16 cellular contexts compared by ENCODE assay signal in genomic region chr1:174786760-174787159, GRCh38.
DNase-seq lines count a peak whose midpoint lies in the region; ATAC-seq, FAIRE-seq and TF ChIP-seq lines count a peak whose summit lies in the region.
"Had no signal": no experiment of that assay in that cellular context is flagged by ENCODE, and none has a peak within 500 bp of the region (broad histone marks: within the 10 kb centered on the region; RNA-seq: fewer than 3 reads in every experiment).

No MANE protein-coding gene starts in this region.

- H3K4me1 Mint-ChIP-seq in activated CD8-positive, alpha-beta T cell treated with anti-CD3 and anti-CD28 coated beads for 36 hours (ENCODE audit: low read depth) = peaks cover 11% of the 10 kb centered on the region
- H3K4me1 Mint-ChIP-seq in activated CD8-positive, alpha-beta T cell treated with anti-CD3 and anti-CD28 coated beads, Interleukin-2, amount 10 ng/mL, durations not matched to agents 7 days and 5 days (ENCODE audit: low read depth) = peaks cover 12% of the 10 kb centered on the region
- peaks cover 21 to 39% of the 10 kb centered on the region in 2 donors for H3K4me1 Mint-ChIP-seq in natural killer cell treated with Interleukin-12 subunit alpha and Interleukin-12 subunit beta and Interleukin-15 and Interleukin-18, amount 100 ng/mL, for 72 hours (ENCODE audit: low read depth in 2 of 2)

- H3K36me3 ChIP-seq in tibial nerve (no peaks in the 10 kb centered on the region), small intestine (ENCODE audit: control insufficient read depth in 2 of 2, insufficient read depth in 2 of 2, low read length in 2 of 2) (no peaks in the 10 kb centered on the region), A673 (ENCODE audit: insufficient read depth, low read length, poor library complexity, severe bottlenecking) (no peaks in the 10 kb centered on the region)
- H3K36me3 ChIP-seq: heart left ventricle, thyroid gland had no signal

- 82 to 85% methylated on average over 4 of the region's 4 CpGs for WGBS in tibial nerve, 2 donors
- 72 to 93% (median 73%) methylated on average over 4 of the region's 4 CpGs for WGBS in small intestine, 3 donors

- no peak for TF ChIP-seq EP300 in tibial nerve (IDR thresholded peaks at IDR 0.05)

- BruUV-seq in A673 (replicated peaks; lab: Mats Ljungman, UMichigan) = no TSS peak

- no peaks in the 10 kb centered on the region for H3K27me3 Mint-ChIP-seq in activated CD8-positive, alpha-beta T cell treated with anti-CD3 and anti-CD28 coated beads for 36 hours
- H3K27me3 Mint-ChIP-seq in activated CD8-positive, alpha-beta T cell treated with anti-CD3 and anti-CD28 coated beads, Interleukin-2, amount 10 ng/mL, durations not matched to agents 7 days and 5 days (ENCODE audit: low read depth) = no peaks in the 10 kb centered on the region
- H3K27me3 Mint-ChIP-seq in natural killer cell treated with Interleukin-12 subunit alpha and Interleukin-12 subunit beta and Interleukin-15 and Interleukin-18, amount 100 ng/mL, for 72 hours = peaks cover 0 to 2% of the 10 kb centered on the region in 2 donors

- no peak for DNase-seq in activated CD8-positive, alpha-beta T cell treated with anti-CD3 and anti-CD28 coated beads for 36 hours
- DNase-seq in activated CD8-positive, alpha-beta T cell treated with anti-CD3 and anti-CD28 coated beads, Interleukin-2, amount 10 ng/mL, durations not matched to agents 7 days and 5 days = no peak
- no peak for DNase-seq in natural killer cell treated with Interleukin-12 subunit alpha and Interleukin-12 subunit beta and Interleukin-15 and Interleukin-18, amount 100 ng/mL, for 72 hours (ENCODE audit: low spot score)
- DNase-seq in tibial nerve (ENCODE audit: low spot score in 2 of 2) = no peak
- no peak for DNase-seq in small intestine
- no peak for DNase-seq in A673 (ENCODE audit: low spot score)
- DNase-seq: aorta, DMS 273 treated with DMSO at 0.1 percent for 48 hours, heart left ventricle, mammary epithelial cell, NCI-H1436 treated with DMSO at 0.1 percent for 48 hours, thyroid gland had no signal

- POLR2A ChIA-PET in activated CD8-positive, alpha-beta T cell treated with anti-CD3 and anti-CD28 coated beads for 36 hours (lab: Charles Lee) = no interaction called here
- POLR2A ChIA-PET in activated CD8-positive, alpha-beta T cell treated with anti-CD3 and anti-CD28 coated beads, Interleukin-2, amount 10 ng/mL, durations not matched to agents 7 days and 5 days (lab: Charles Lee) = no interaction called here
- POLR2A ChIA-PET in A673 (lab: Charles Lee; ENCODE audit: low non-redundant PET) = no interaction called here

- ATAC-seq in activated CD8-positive, alpha-beta T cell treated with anti-CD3 and anti-CD28 coated beads for 36 hours = peak; percentile 60
- no peak for ATAC-seq in activated CD8-positive, alpha-beta T cell treated with anti-CD3 and anti-CD28 coated beads, Interleukin-2, amount 10 ng/mL, durations not matched to agents 7 days and 5 days
- ATAC-seq in GM21528 (IDR thresholded peaks at IDR 0.05; ENCODE audit: low FRiP score, unreplicated experiment) (peak; percentile 67), HG03108 (IDR thresholded peaks at IDR 0.05; ENCODE audit: unreplicated experiment) (peak; percentile 74)
- ATAC-seq in natural killer cell treated with Interleukin-12 subunit alpha and Interleukin-12 subunit beta and Interleukin-15 and Interleukin-18, amount 100 ng/mL, for 72 hours = peak; percentile 73 to 83
- ATAC-seq: heart left ventricle had no signal

- H3K9me3 ChIP-seq in tibial nerve (peaks cover 0 to under 1% (median 0%) of the 10 kb centered on the region in 4 donors), small intestine (ENCODE audit: control insufficient read depth, low read depth) (no peaks in the 10 kb centered on the region), A673 (ENCODE audit: low read depth, low read length, poor library complexity, severe bottlenecking) (no peaks in the 10 kb centered on the region)
- H3K9me3 ChIP-seq: thyroid gland had no signal

- H3K9me3 Mint-ChIP-seq in activated CD8-positive, alpha-beta T cell treated with anti-CD3 and anti-CD28 coated beads for 36 hours = no peaks in the 10 kb centered on the region
- peaks cover 2% of the 10 kb centered on the region for H3K9me3 Mint-ChIP-seq in activated CD8-positive, alpha-beta T cell treated with anti-CD3 and anti-CD28 coated beads, Interleukin-2, amount 10 ng/mL, durations not matched to agents 7 days and 5 days (ENCODE audit: insufficient read depth)
- no peaks in the 10 kb centered on the region for H3K9me3 Mint-ChIP-seq in natural killer cell treated with Interleukin-12 subunit alpha and Interleukin-12 subunit beta and Interleukin-15 and Interleukin-18, amount 100 ng/mL, for 72 hours

- TF ChIP-seq CTCF in activated CD8-positive, alpha-beta T cell treated with anti-CD3 and anti-CD28 coated beads for 36 hours (IDR thresholded peaks at IDR 0.05) = no peak
- TF ChIP-seq CTCF in tibial nerve (IDR thresholded peaks at IDR 0.05) (no peak), A673 (conservative IDR thresholded peaks at IDR 0.05; ENCODE audit: low read depth, low read length) (no peak)

- H3K4me1 ChIP-seq in tibial nerve = peaks cover 0 to 9% (median 0%) of the 10 kb centered on the region in 4 donors
- no peaks in the 10 kb centered on the region for H3K4me1 ChIP-seq in small intestine (ENCODE audit: control insufficient read depth in 2 of 2, insufficient read depth in 1 of 2, low read depth in 1 of 2, low read length in 1 of 2)
- peaks cover 6% of the 10 kb centered on the region for H3K4me1 ChIP-seq in A673 (ENCODE audit: insufficient read depth, low read length, poor library complexity, severe bottlenecking)
- H3K4me1 ChIP-seq: parathyroid adenoma had no signal

- TF ChIP-seq POLR2A in tibial nerve (IDR thresholded peaks at IDR 0.05) = no peak

- CTCF ChIA-PET in activated CD8-positive, alpha-beta T cell treated with anti-CD3 and anti-CD28 coated beads for 36 hours (lab: Charles Lee) = no interaction called here
- CTCF ChIA-PET in activated CD8-positive, alpha-beta T cell treated with anti-CD3 and anti-CD28 coated beads, Interleukin-2, amount 10 ng/mL, durations not matched to agents 7 days and 5 days (lab: Charles Lee) = no interaction called here
- CTCF ChIA-PET in A673 (lab: Charles Lee) = no interaction called here

- no peak for FAIRE-seq in small intestine (lab: Jason Lieb, UNC)
- FAIRE-seq: A204.1 had no signal

- H3K27ac ChIP-seq in tibial nerve (no peak overlapping the region), small intestine (ENCODE audit: low read depth in 1 of 2, low read length in 1 of 2) (no peak overlapping the region), A673 (ENCODE audit: low read depth, low read length, poor library complexity, severe bottlenecking) (no peak overlapping the region)
- H3K27ac ChIP-seq: heart left ventricle, parathyroid adenoma, thyroid gland had no signal

- intact Hi-C loops in activated CD8-positive, alpha-beta T cell treated with anti-CD3 and anti-CD28 coated beads for 36 hours (cut with micrococcal nuclease) = no loop called here
- intact Hi-C loops in A673 (cut with micrococcal nuclease; ENCODE audit: unreplicated experiment) = no loop called here

- no peak overlapping the region for H3K27ac Mint-ChIP-seq in activated CD8-positive, alpha-beta T cell treated with anti-CD3 and anti-CD28 coated beads for 36 hours
- no peak overlapping the region for H3K27ac Mint-ChIP-seq in activated CD8-positive, alpha-beta T cell treated with anti-CD3 and anti-CD28 coated beads, Interleukin-2, amount 10 ng/mL, durations not matched to agents 7 days and 5 days
- no peak overlapping the region for H3K27ac Mint-ChIP-seq in natural killer cell treated with Interleukin-12 subunit alpha and Interleukin-12 subunit beta and Interleukin-15 and Interleukin-18, amount 100 ng/mL, for 72 hours

- no peak overlapping the region for H3K4me3 ChIP-seq in tibial nerve
- H3K4me3 ChIP-seq in small intestine (ENCODE audit: low read depth in 1 of 2, low read length in 2 of 2) = no peak overlapping the region
- H3K4me3 ChIP-seq in A673 (ENCODE audit: low read depth, low read length, poor library complexity, severe bottlenecking) = no peak overlapping the region
- H3K4me3 ChIP-seq: heart left ventricle, thyroid gland had no signal

- H3K27me3 ChIP-seq in tibial nerve (no peaks in the 10 kb centered on the region), small intestine (ENCODE audit: control insufficient read depth in 2 of 2, insufficient read depth in 2 of 2, low read length in 2 of 2) (no peaks in the 10 kb centered on the region), A673 (replicated peaks; ENCODE audit: insufficient read depth, low read depth, low read length, poor library complexity) (no peaks in the 10 kb centered on the region)
- H3K27me3 ChIP-seq: heart left ventricle, thyroid gland had no signal

- H3K4me3 Mint-ChIP-seq in activated CD8-positive, alpha-beta T cell treated with anti-CD3 and anti-CD28 coated beads for 36 hours = no peak overlapping the region
- no peak overlapping the region for H3K4me3 Mint-ChIP-seq in activated CD8-positive, alpha-beta T cell treated with anti-CD3 and anti-CD28 coated beads, Interleukin-2, amount 10 ng/mL, durations not matched to agents 7 days and 5 days
- peak overlapping the region; percentile 8 for H3K4me3 Mint-ChIP-seq in natural killer cell treated with Interleukin-12 subunit alpha and Interleukin-12 subunit beta and Interleukin-15 and Interleukin-18, amount 100 ng/mL, for 72 hours

- no peaks in the 10 kb centered on the region for H3K36me3 Mint-ChIP-seq in activated CD8-positive, alpha-beta T cell treated with anti-CD3 and anti-CD28 coated beads for 36 hours (ENCODE audit: low read depth)
- H3K36me3 Mint-ChIP-seq in activated CD8-positive, alpha-beta T cell treated with anti-CD3 and anti-CD28 coated beads, Interleukin-2, amount 10 ng/mL, durations not matched to agents 7 days and 5 days (ENCODE audit: low read depth) = no peaks in the 10 kb centered on the region
- no peaks in the 10 kb centered on the region for H3K36me3 Mint-ChIP-seq in natural killer cell treated with Interleukin-12 subunit alpha and Interleukin-12 subunit beta and Interleukin-15 and Interleukin-18, amount 100 ng/mL, for 72 hours
